Comparison of ENCODE assay signal across 19 cellular contexts in the genomic region with DNA sequence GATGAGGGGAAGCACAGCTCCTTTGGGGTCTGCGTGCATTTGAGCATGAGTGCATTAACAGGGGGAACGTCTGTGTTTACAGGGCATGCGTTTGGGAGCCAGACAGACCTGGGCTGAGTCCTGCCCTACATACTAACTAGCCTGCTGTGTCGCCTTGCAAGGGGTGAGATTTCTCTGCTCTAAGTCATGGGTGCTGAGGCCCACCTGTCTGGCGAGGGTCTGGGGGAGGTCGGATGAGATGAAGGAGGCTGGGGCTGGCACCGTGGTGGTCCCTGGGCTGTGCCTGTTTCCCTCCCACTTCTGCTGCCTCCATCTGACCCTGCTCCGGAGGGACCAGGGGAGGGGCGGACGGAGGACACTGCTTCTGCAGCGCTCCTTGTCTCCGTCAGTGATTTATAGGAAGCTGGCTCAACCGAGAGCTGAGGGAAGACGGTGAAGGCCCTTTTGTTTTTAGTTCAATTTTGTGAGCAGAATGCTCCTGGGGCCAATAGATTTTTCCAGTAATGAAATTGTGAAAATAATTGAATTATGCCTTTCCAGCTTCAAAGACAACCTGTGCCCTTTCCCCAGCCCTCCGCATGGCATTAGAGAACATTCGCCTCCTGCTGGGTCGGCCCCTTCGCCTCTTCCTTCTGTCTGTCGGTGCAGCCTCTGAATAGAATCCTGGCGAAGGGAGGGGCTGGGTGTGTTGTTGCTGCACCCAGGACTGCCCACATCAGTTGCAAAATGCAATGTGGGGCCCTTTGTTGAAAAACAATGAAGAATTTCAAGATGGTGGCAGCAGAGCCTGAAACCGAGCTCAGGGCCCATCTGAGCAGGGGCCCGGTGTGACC.
"Had no signal": no experiment of that assay in that cellular context is flagged by ENCODE, and none has a peak within 500 bp of the region (broad histone marks: within the 10 kb centered on the region; RNA-seq: fewer than 3 reads in every experiment).

No MANE protein-coding gene starts in this region.

- H3K4me3 ChIP-seq: ascending aorta, breast epithelium, esophagus muscularis mucosa, lower lobe of right lung, pancreas, right lobe of liver, testis, upper lobe of right lung had no signal

- H3K4me1 ChIP-seq: ascending aorta, breast epithelium, esophagus muscularis mucosa, lower lobe of right lung, pancreas, right lobe of liver, testis, upper lobe of right lung had no signal

- H3K27ac ChIP-seq: ascending aorta, breast epithelium, esophagus muscularis mucosa, lower lobe of right lung, pancreas, right lobe of liver, testis, upper lobe of right lung, WERI-Rb-1 had no signal

- H3K36me3 ChIP-seq: ascending aorta, breast epithelium, esophagus muscularis mucosa, lower lobe of right lung, pancreas, right lobe of liver, upper lobe of right lung had no signal

- H3K27ac Mint-ChIP-seq: dendritic cell treated with granulocyte-macrophage colony-stimulating factor and Interleukin-4, amounts not matched to agents 40 ng/mL and 50 ng/mL, for 4 days had no signal

- H3K27me3 ChIP-seq: ascending aorta, breast epithelium, esophagus muscularis mucosa, pancreas, right lobe of liver, testis, upper lobe of right lung had no signal

- H3K9me3 ChIP-seq: ascending aorta, breast epithelium, esophagus muscularis mucosa, lower lobe of right lung, pancreas, right lobe of liver, testis, upper lobe of right lung had no signal

- H3K4me3 Mint-ChIP-seq: activated T-cell treated with anti-CD3 and anti-CD28 coated beads, Interleukin-2, amount 50 U/mL, for 72 hours; dendritic cell treated with granulocyte-macrophage colony-stimulating factor and Interleukin-4, amounts not matched to agents 40 ng/mL and 50 ng/mL, for 4 days had no signal

- ATAC-seq: activated T-cell treated with anti-CD3 and anti-CD28 coated beads, Interleukin-2, amount 50 U/mL, for 72 hours; left colon; lower lobe of right lung; pancreas; right lobe of liver; upper lobe of right lung had no signal

- H3K27me3 Mint-ChIP-seq: dendritic cell treated with granulocyte-macrophage colony-stimulating factor and Interleukin-4, amounts not matched to agents 40 ng/mL and 50 ng/mL, for 4 days had no signal

- DNase-seq: activated CD4-positive, alpha-beta T cell treated with anti-CD3 and anti-CD28 coated beads, Interleukin-2, amount 50 U/mL, for 4 hours; activated effector memory CD4-positive, alpha-beta T cell treated with anti-CD3 and anti-CD28 coated beads, Interleukin-2, amount 50 U/mL, for 16 hours; activated naive CD4-positive, alpha-beta T cell treated with anti-CD3 and anti-CD28 coated beads, Interleukin-2, amount 50 U/mL, for 16 hours; activated T-cell treated with anti-CD3 and anti-CD28 coated beads, Interleukin-2, amount 50 U/mL, for 72 hours; effector CD8-positive, alpha-beta T cell; left colon; lower lobe of right lung; pancreas; right lobe of liver; small intestine; stimulated activated CD4-positive, alpha-beta T cell treated with anti-CD3 and anti-CD28 coated beads, Interleukin-4, amount 100 ng/mL, for 1 hour; testis; upper lobe of right lung; WERI-Rb-1 had no signal

- H3K9me3 Mint-ChIP-seq: activated T-cell treated with anti-CD3 and anti-CD28 coated beads, Interleukin-2, amount 50 U/mL, for 72 hours; dendritic cell treated with granulocyte-macrophage colony-stimulating factor and Interleukin-4, amounts not matched to agents 40 ng/mL and 50 ng/mL, for 4 days; nephron had no signal
